In genomic region chr5:53239301-53239990, GRCh38 we compare ENCODE assay signal across 19 cellular contexts.
DNase-seq lines count a peak whose midpoint lies in the region; ATAC-seq and TF ChIP-seq lines count a peak whose summit lies in the region.
"Had no signal": no experiment of that assay in that cellular context is flagged by ENCODE, and none has a peak within 500 bp of the region (broad histone marks: within the 10 kb centered on the region; RNA-seq: fewer than 3 reads in every experiment).

No MANE protein-coding gene starts in this region.

- no peaks in the 10 kb centered on the region for H3K27me3 ChIP-seq in GM23248 (replicated peaks; ENCODE audit: insufficient read depth)
- H3K27me3 ChIP-seq in fibroblast of lung (ENCODE audit: control insufficient read depth, insufficient read depth, low read length), result no peaks in the 10 kb centered on the region
- H3K27me3 ChIP-seq in spleen (replicated peaks in 1 of 7), result no peaks in the 10 kb centered on the region

- no peaks in the 10 kb centered on the region for H3K9me3 ChIP-seq in GM23248 (ENCODE audit: low read depth)
- H3K9me3 ChIP-seq in fibroblast of lung (ENCODE audit: control insufficient read depth, insufficient read depth, low read depth, low read length), result no peaks in the 10 kb centered on the region
- no peaks in the 10 kb centered on the region for H3K9me3 ChIP-seq in spleen
- H3K9me3 ChIP-seq: A549 had no signal

- H3K4me3 ChIP-seq in GM23248, result no peak overlapping the region
- no peak overlapping the region for H3K4me3 ChIP-seq in astrocyte of the spinal cord (ENCODE audit: low read depth, low read length)
- H3K4me3 ChIP-seq in fibroblast of lung (replicated peaks in 1 of 4; ENCODE audit: control extremely low read depth in 1 of 4, insufficient read depth in 1 of 4, low read depth in 3 of 4, low read length in 4 of 4), result no peak overlapping the region
- no peak overlapping the region for H3K4me3 ChIP-seq in spleen
- H3K4me3 ChIP-seq: A549 had no signal

- no peak for TF ChIP-seq POLR2A in spleen (IDR thresholded peaks at IDR 0.05)

- intact Hi-C loops in spleen (cut with DNase I; ENCODE audit: low total_unique reads), result no loop called here

- DNase-seq in GM23248 (peak; percentile 23), astrocyte of the spinal cord (ENCODE audit: low read depth, low spot score) (peak; percentile 41), fibroblast of lung (ENCODE audit: low read depth in 2 of 2) (peak; percentile 35 to 81), iris pigment epithelial cell (ENCODE audit: low read depth) (peak; percentile 29), spleen (no peak)
- DNase-seq: AML-193; Caco-2; CD4-positive, alpha-beta T cell; GOT3; H7; HFFc6 had no signal

- H3K4me1 ChIP-seq in GM23248 (ENCODE audit: insufficient read depth), result peaks cover 12% of the 10 kb centered on the region
- H3K4me1 ChIP-seq in fibroblast of lung (ENCODE audit: control insufficient read depth, extremely low read depth, insufficient read depth, low read length), result no peaks in the 10 kb centered on the region
- H3K4me1 ChIP-seq in spleen, result no peaks in the 10 kb centered on the region
- H3K4me1 ChIP-seq: A549, Caco-2 had no signal

- H3K4me2 ChIP-seq in GM23248 (ENCODE audit: unreplicated experiment) (no peak overlapping the region), fibroblast of lung (ENCODE audit: extremely low read depth, insufficient read depth, low read length) (no peak overlapping the region)
- H3K4me2 ChIP-seq: A549 had no signal

- H3K36me3 ChIP-seq in GM23248 (ENCODE audit: low read depth) (no peaks in the 10 kb centered on the region), fibroblast of lung (ENCODE audit: control insufficient read depth, insufficient read depth, low read length) (no peaks in the 10 kb centered on the region), spleen (no peaks in the 10 kb centered on the region)

- no peak overlapping the region for H3K9ac ChIP-seq in GM23248
- no peak overlapping the region for H3K9ac ChIP-seq in fibroblast of lung (ENCODE audit: insufficient read depth, low read length)

- ATAC-seq in HG03432 (IDR thresholded peaks at IDR 0.05; ENCODE audit: unreplicated experiment) (no peak), HG03342 (IDR thresholded peaks at IDR 0.05; ENCODE audit: unreplicated experiment) (no peak), GM21717 (IDR thresholded peaks at IDR 0.05; ENCODE audit: unreplicated experiment) (no peak)
- ATAC-seq: A549, HCT116, HepG2 had no signal

- no peak for TF ChIP-seq CTCF in astrocyte of the spinal cord (IDR thresholded peaks at IDR 0.05; ENCODE audit: low read depth, low read length)
- no peak for TF ChIP-seq CTCF in fibroblast of lung (conservative IDR thresholded peaks at IDR 0.05 in 1 of 2, IDR thresholded peaks at IDR 0.05 in 1 of 2; ENCODE audit: low read depth in 1 of 2, low read length in 2 of 2)
- no peak for TF ChIP-seq CTCF in spleen (IDR thresholded peaks at IDR 0.05 in 8 of 11, conservative IDR thresholded peaks at IDR 0.05 in 3 of 11)

- H3K79me2 ChIP-seq in GM23248 (ENCODE audit: insufficient read depth) (no peaks in the 10 kb centered on the region), fibroblast of lung (ENCODE audit: control insufficient read depth, insufficient read depth, low read length) (no peaks in the 10 kb centered on the region)

- H2AFZ ChIP-seq in GM23248 (no peak overlapping the region), fibroblast of lung (ENCODE audit: low read length) (no peak overlapping the region)

- no peak overlapping the region for H3K27ac ChIP-seq in GM23248
- H3K27ac ChIP-seq in fibroblast of lung (ENCODE audit: insufficient read depth, low read length), result no peak overlapping the region
- H3K27ac ChIP-seq in spleen, result no peak overlapping the region
- H3K27ac ChIP-seq: 22Rv1, A549, C4-2B had no signal

- in situ Hi-C loops in GM23248 (cut with MboI), result no loop called here
- in situ Hi-C loops in astrocyte of the spinal cord (cut with HindIII; ENCODE audit: low sequenced_read_pairs), result no loop called here

- WGBS in GM23248 (ENCODE audit: low coverage in 1 of 2, low lambda C conversion rate in 2 of 2, missing lambda C conversion rate in 2 of 2), 2 experiments, result 87 to 88% methylated on average over 2 of the region's 2 CpGs
- WGBS in spleen, 5 donors, result 91 to 97% (median 94%) methylated on average over 2 of the region's 2 CpGs

- H3K9me2 ChIP-seq in GM23248 (ENCODE audit: insufficient read depth), result no peaks in the 10 kb centered on the region

- H3F3A ChIP-seq in GM23248 (ENCODE audit: insufficient read depth), result peaks cover 7% of the 10 kb centered on the region

- H4K20me1 ChIP-seq in GM23248 (ENCODE audit: insufficient read depth), result no peaks in the 10 kb centered on the region
- H4K20me1 ChIP-seq in fibroblast of lung (ENCODE audit: control insufficient read depth, extremely low read depth, insufficient read depth, low read length), result no peaks in the 10 kb centered on the region
